In the genomic region with DNA sequence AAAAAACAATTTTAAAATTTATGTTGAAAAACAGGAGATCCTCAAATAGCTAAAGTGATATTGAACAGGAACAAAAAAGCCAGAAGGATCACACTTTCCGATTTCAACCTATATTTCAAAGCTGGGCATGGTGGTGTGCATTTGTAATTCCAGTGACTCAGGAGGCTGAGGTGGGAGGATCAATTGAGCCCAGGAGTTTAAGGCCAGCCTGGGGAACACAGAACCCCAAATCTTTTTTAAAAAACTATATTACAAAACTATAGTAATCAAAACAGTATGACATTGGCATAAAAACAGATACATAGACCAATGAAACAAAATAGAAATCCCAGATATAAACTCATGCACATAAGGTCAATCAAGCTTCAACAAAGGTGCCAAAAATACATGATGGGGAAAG, we compare ENCODE assay signal across 10 cellular contexts.
"Had no signal": no experiment of that assay in that cellular context is flagged by ENCODE, and none has a peak within 500 bp of the region (broad histone marks: within the 10 kb centered on the region; RNA-seq: fewer than 3 reads in every experiment).

No MANE protein-coding gene starts in this region.

- H3K9ac ChIP-seq: GM23248 had no signal

- H3K9me3 ChIP-seq: HAP-1 had no signal

- H3K36me3 ChIP-seq: HAP-1 had no signal

- H2AFZ ChIP-seq: GM23248, GM23338 had no signal

- H3K4me3 ChIP-seq: GM23248, GM23338, HAP-1 had no signal

- ATAC-seq: GM23338, HCT116 had no signal

- H3K4me3 Mint-ChIP-seq: GM23338, H9, HFFc6 had no signal

- H3K4me2 ChIP-seq: GM23338 had no signal

- H3K4me1 ChIP-seq: HAP-1 had no signal

- FAIRE-seq: H54 had no signal

- H3K27ac ChIP-seq: GM23248 had no signal

- H3K27ac Mint-ChIP-seq: GM23338, H9, HFFc6 had no signal

- DNase-seq: GM23248, GOT3, H7, H9, HCEC 1CT, HFFc6 had no signal
